23 cellular contexts compared by ENCODE assay signal in genomic region chr9:129841071-129841470, GRCh38. TPM values are rescaled to one million over a fixed set of nuclear protein-coding genes. Genes with fewer than 3 reads are reported as not detected.
DNase-seq lines count a peak whose midpoint lies in the region; ATAC-seq and TF ChIP-seq lines count a peak whose summit lies in the region.
"Had no signal": no experiment of that assay in that cellular context is flagged by ENCODE, and none has a peak within 500 bp of the region (broad histone marks: within the 10 kb centered on the region; RNA-seq: fewer than 3 reads in every experiment).

No MANE protein-coding gene starts in this region.

- POLR2A ChIA-PET in activated CD4-positive, alpha-beta memory T cell treated with anti-CD3 and anti-CD28 coated beads for 36 hours (lab: Charles Lee): no interaction called here
- POLR2A ChIA-PET in activated CD4-positive, alpha-beta memory T cell treated with anti-CD3 and anti-CD28 coated beads, Interleukin-2, amount 10 ng/mL, durations not matched to agents 7 days and 5 days (lab: Charles Lee): interaction anchor here (2.3 kb wide), 1 partner anchor 23 kb away, joined by 7 read pairs; no protein-coding TSS in a partner anchor
- POLR2A ChIA-PET in HCT116 (lab: Charles Lee): interaction anchor here (0.7 kb wide), 1 partner anchor 132 kb away, joined by 3 read pairs; no protein-coding TSS in a partner anchor
- POLR2A ChIA-PET in naive thymus-derived CD4-positive, alpha-beta T cell (lab: Charles Lee): interaction anchor here (1.5 kb wide), 1 partner anchor 24 kb away, joined by 3 read pairs; no protein-coding TSS in a partner anchor

- TF ChIP-seq POLR2A in HCT116 (IDR thresholded peaks at IDR 0.05; ENCODE audit: borderline replicate concordance, extremely low read depth, insufficient read depth, insufficient read length): no peak

- intact Hi-C loops in activated CD4-positive, alpha-beta memory T cell treated with anti-CD3 and anti-CD28 coated beads for 36 hours (cut with micrococcal nuclease): no loop called here
- intact Hi-C loops in HCT116 (cut with micrococcal nuclease) (no loop called here), left lung (cut with DNase I) (no loop called here)
- intact Hi-C loops in naive thymus-derived CD4-positive, alpha-beta T cell (cut with micrococcal nuclease): no loop called here

- H3K27me3 Mint-ChIP-seq in activated CD4-positive, alpha-beta memory T cell treated with anti-CD3 and anti-CD28 coated beads for 36 hours: no peaks in the 10 kb centered on the region
- no peaks in the 10 kb centered on the region for H3K27me3 Mint-ChIP-seq in activated CD4-positive, alpha-beta memory T cell treated with anti-CD3 and anti-CD28 coated beads, Interleukin-2, amount 10 ng/mL, durations not matched to agents 7 days and 5 days
- H3K27me3 Mint-ChIP-seq in activated T-helper 17 cell treated with anti-CD3 and anti-CD28 coated beads, Interleukin-2, amount 50 U/mL, for 72 hours: no peaks in the 10 kb centered on the region
- no peaks in the 10 kb centered on the region for H3K27me3 Mint-ChIP-seq in naive thymus-derived CD4-positive, alpha-beta T cell
- peaks cover 3% of the 10 kb centered on the region for H3K27me3 Mint-ChIP-seq in endothelial cell (ENCODE audit: unreplicated experiment)

- no peak overlapping the region for H3K4me3 Mint-ChIP-seq in activated CD4-positive, alpha-beta memory T cell treated with anti-CD3 and anti-CD28 coated beads for 36 hours
- no peak overlapping the region for H3K4me3 Mint-ChIP-seq in activated CD4-positive, alpha-beta memory T cell treated with anti-CD3 and anti-CD28 coated beads, Interleukin-2, amount 10 ng/mL, durations not matched to agents 7 days and 5 days
- H3K4me3 Mint-ChIP-seq in activated T-helper 17 cell treated with anti-CD3 and anti-CD28 coated beads, Interleukin-2, amount 50 U/mL, for 72 hours: peak overlapping the region; percentile 27
- H3K4me3 Mint-ChIP-seq in naive thymus-derived CD4-positive, alpha-beta T cell: peak overlapping the region in 8 of 10 donors; percentile 10 to 97 (median 45)
- no peak overlapping the region for H3K4me3 Mint-ChIP-seq in endothelial cell (ENCODE audit: unreplicated experiment)
- H3K4me3 Mint-ChIP-seq: activated T-helper 1 cell treated with anti-CD3 and anti-CD28 coated beads, Interleukin-12 subunit alpha, Interleukin-12 subunit beta, Interleukin-2, Interleukin-4 antibody, amounts not matched to agents 30 ng/mL and 10 ng/mL and 1 ng/mL, durations not matched to agents 14 hours and 24 hours and 36 hours had no signal

- peaks cover 4 to 7% of the 10 kb centered on the region in 2 experiments; a peak in 2 of 4 replicates for H3K4me1 ChIP-seq in HCT116 (ENCODE audit: control insufficient read depth in 1 of 2, insufficient read depth in 2 of 2, low read length in 2 of 2)
- H3K4me1 ChIP-seq in naive thymus-derived CD4-positive, alpha-beta T cell (ENCODE audit: control insufficient read depth in 2 of 2, insufficient read depth in 2 of 2, low read length in 2 of 2): peaks cover 24 to 62% of the 10 kb centered on the region in 2 donors
- H3K4me1 ChIP-seq in left lung: peaks cover 0 to 37% of the 10 kb centered on the region in 2 donors

- ATAC-seq in HCT116 (no peak), GM18868 (IDR thresholded peaks at IDR 0.05; ENCODE audit: unreplicated experiment) (no peak), left lung (no peak)
- ATAC-seq in activated T-helper 17 cell treated with anti-CD3 and anti-CD28 coated beads, Interleukin-2, amount 50 U/mL, for 72 hours (replicated peaks): no peak
- ATAC-seq in naive thymus-derived CD4-positive, alpha-beta T cell: no peak
- ATAC-seq: lower lobe of right lung, right cardiac atrium had no signal

- no TSS peak for BruUV-seq in HCT116 (replicated peaks; lab: Mats Ljungman, UMichigan)

- no peaks in the 10 kb centered on the region for H3K27me3 ChIP-seq in HCT116 (ENCODE audit: insufficient read depth, low read length)
- no peaks in the 10 kb centered on the region for H3K27me3 ChIP-seq in naive thymus-derived CD4-positive, alpha-beta T cell (ENCODE audit: control insufficient read depth in 2 of 2, insufficient read depth in 2 of 2, low read length in 2 of 2)
- no peaks in the 10 kb centered on the region for H3K27me3 ChIP-seq in left lung
- H3K27me3 ChIP-seq: BLaER1, testis had no signal

- no peak overlapping the region for H3K4me3 ChIP-seq in HCT116 (replicated peaks in 1 of 2; ENCODE audit: low read depth in 1 of 2, low read length in 2 of 2)
- no peak overlapping the region for H3K4me3 ChIP-seq in naive thymus-derived CD4-positive, alpha-beta T cell (ENCODE audit: low read length)
- H3K4me3 ChIP-seq in left lung: no peak overlapping the region
- H3K4me3 ChIP-seq: A549, BLaER1, lower lobe of right lung, testis had no signal

- RAD21 ChIA-PET in HCT116 (lab: Charles Lee; ENCODE audit: low non-redundant PET in 1 of 2, low total read pairs in 2 of 2, uncharacterized antibody in 2 of 2, unreplicated experiment in 2 of 2): no interaction called here

- H3K79me2 ChIP-seq in HCT116 (ENCODE audit: insufficient read depth, low read length): no peaks in the 10 kb centered on the region

- no peak overlapping the region for H3K27ac ChIP-seq in HCT116 (ENCODE audit: low read depth, low read length)
- peak overlapping the region; percentile 54 for H3K27ac ChIP-seq in naive thymus-derived CD4-positive, alpha-beta T cell (ENCODE audit: low read depth, low read length)
- H3K27ac ChIP-seq in left lung: no peak overlapping the region
- H3K27ac ChIP-seq: A549, BLaER1, HL-60, lower lobe of right lung, testis had no signal

- no peaks in the 10 kb centered on the region for H3K9me2 ChIP-seq in HCT116 (ENCODE audit: insufficient read depth)

- TF ChIP-seq CTCF in HCT116 (IDR thresholded peaks at IDR 0.05 in 2 of 3, conservative IDR thresholded peaks at IDR 0.05 in 1 of 3; ENCODE audit: borderline replicate concordance in 1 of 3, insufficient read depth in 1 of 3, low read depth in 2 of 3, low read length in 2 of 3): no peak
- no peak for TF ChIP-seq CTCF in left lung (IDR thresholded peaks at IDR 0.05)
- TF ChIP-seq CTCF in endothelial cell (IDR thresholded peaks at IDR 0.05; ENCODE audit: unreplicated experiment): no peak

- CTCF ChIA-PET in activated CD4-positive, alpha-beta memory T cell treated with anti-CD3 and anti-CD28 coated beads for 36 hours (lab: Charles Lee): no interaction called here
- CTCF ChIA-PET in activated CD4-positive, alpha-beta memory T cell treated with anti-CD3 and anti-CD28 coated beads, Interleukin-2, amount 10 ng/mL, durations not matched to agents 7 days and 5 days (lab: Charles Lee): no interaction called here
- CTCF ChIA-PET in HCT116 (lab: Charles Lee): no interaction called here
- CTCF ChIA-PET in naive thymus-derived CD4-positive, alpha-beta T cell (lab: Charles Lee): no interaction called here

- H3K9me3 Mint-ChIP-seq in activated CD4-positive, alpha-beta memory T cell treated with anti-CD3 and anti-CD28 coated beads for 36 hours: no peaks in the 10 kb centered on the region
- no peaks in the 10 kb centered on the region for H3K9me3 Mint-ChIP-seq in activated CD4-positive, alpha-beta memory T cell treated with anti-CD3 and anti-CD28 coated beads, Interleukin-2, amount 10 ng/mL, durations not matched to agents 7 days and 5 days
- no peaks in the 10 kb centered on the region for H3K9me3 Mint-ChIP-seq in activated T-helper 17 cell treated with anti-CD3 and anti-CD28 coated beads, Interleukin-2, amount 50 U/mL, for 72 hours
- H3K9me3 Mint-ChIP-seq in naive thymus-derived CD4-positive, alpha-beta T cell: no peaks in the 10 kb centered on the region
- H3K9me3 Mint-ChIP-seq in endothelial cell (ENCODE audit: unreplicated experiment): no peaks in the 10 kb centered on the region
- H3K9me3 Mint-ChIP-seq: activated T-helper 1 cell treated with anti-CD3 and anti-CD28 coated beads, Interleukin-12 subunit alpha, Interleukin-12 subunit beta, Interleukin-2, Interleukin-4 antibody, amounts not matched to agents 30 ng/mL and 10 ng/mL and 1 ng/mL, durations not matched to agents 14 hours and 24 hours and 36 hours had no signal

- no peak overlapping the region for H3K4me2 ChIP-seq in HCT116 (ENCODE audit: low read length)
- H3K4me2 ChIP-seq: A549, BLaER1 had no signal

- no peak overlapping the region for H3K9ac ChIP-seq in HCT116 (ENCODE audit: low read length)
- H3K9ac ChIP-seq: BLaER1 had no signal

- H2AFZ ChIP-seq in HCT116 (ENCODE audit: low read depth, low read length, poor library complexity, severe bottlenecking): no peak overlapping the region

- peaks cover 65% of the 10 kb centered on the region for H3K4me1 Mint-ChIP-seq in activated CD4-positive, alpha-beta memory T cell treated with anti-CD3 and anti-CD28 coated beads for 36 hours (ENCODE audit: low read depth)
- peaks cover 60% of the 10 kb centered on the region for H3K4me1 Mint-ChIP-seq in activated CD4-positive, alpha-beta memory T cell treated with anti-CD3 and anti-CD28 coated beads, Interleukin-2, amount 10 ng/mL, durations not matched to agents 7 days and 5 days
- peaks cover 32% of the 10 kb centered on the region for H3K4me1 Mint-ChIP-seq in activated T-helper 17 cell treated with anti-CD3 and anti-CD28 coated beads, Interleukin-2, amount 50 U/mL, for 72 hours
- H3K4me1 Mint-ChIP-seq in naive thymus-derived CD4-positive, alpha-beta T cell: peaks cover 38 to 76% (median 69%) of the 10 kb centered on the region in 7 donors
- H3K4me1 Mint-ChIP-seq in endothelial cell (ENCODE audit: unreplicated experiment): peaks cover 10% of the 10 kb centered on the region

- H3K9me3 ChIP-seq in HCT116 (ENCODE audit: control insufficient read depth in 1 of 2, insufficient read depth in 1 of 2, low read depth in 1 of 2, low read length in 2 of 2) (no peaks in the 10 kb centered on the region), left lung (no peaks in the 10 kb centered on the region)
- no peaks in the 10 kb centered on the region for H3K9me3 ChIP-seq in naive thymus-derived CD4-positive, alpha-beta T cell (ENCODE audit: control insufficient read depth in 2 of 3, low read length in 3 of 3)
- H3K9me3 ChIP-seq: A549, BLaER1, lower lobe of right lung, testis had no signal

- peak overlapping the region; percentile 54 for H3K27ac Mint-ChIP-seq in activated CD4-positive, alpha-beta memory T cell treated with anti-CD3 and anti-CD28 coated beads for 36 hours
- no peak overlapping the region for H3K27ac Mint-ChIP-seq in activated CD4-positive, alpha-beta memory T cell treated with anti-CD3 and anti-CD28 coated beads, Interleukin-2, amount 10 ng/mL, durations not matched to agents 7 days and 5 days
- peak overlapping the region; percentile 74 for H3K27ac Mint-ChIP-seq in activated T-helper 17 cell treated with anti-CD3 and anti-CD28 coated beads, Interleukin-2, amount 50 U/mL, for 72 hours
- H3K27ac Mint-ChIP-seq in naive thymus-derived CD4-positive, alpha-beta T cell: peak overlapping the region in 8 of 9 donors; percentile 42 to 97 (median 92)
- H3K27ac Mint-ChIP-seq in endothelial cell (ENCODE audit: unreplicated experiment): no peak overlapping the region
- H3K27ac Mint-ChIP-seq: activated T-helper 1 cell treated with anti-CD3 and anti-CD28 coated beads, Interleukin-12 subunit alpha, Interleukin-12 subunit beta, Interleukin-2, Interleukin-4 antibody, amounts not matched to agents 30 ng/mL and 10 ng/mL and 1 ng/mL, durations not matched to agents 14 hours and 24 hours and 36 hours had no signal

- TF ChIP-seq RAD21 in HCT116 (IDR thresholded peaks at IDR 0.05; ENCODE audit: low read depth): peak; percentile 13; the same call in 1 of the 2 replicates

- no peaks in the 10 kb centered on the region for H3K36me3 Mint-ChIP-seq in activated CD4-positive, alpha-beta memory T cell treated with anti-CD3 and anti-CD28 coated beads for 36 hours
- H3K36me3 Mint-ChIP-seq in activated CD4-positive, alpha-beta memory T cell treated with anti-CD3 and anti-CD28 coated beads, Interleukin-2, amount 10 ng/mL, durations not matched to agents 7 days and 5 days (ENCODE audit: low read depth): peaks cover 26% of the 10 kb centered on the region
- H3K36me3 Mint-ChIP-seq in activated T-helper 17 cell treated with anti-CD3 and anti-CD28 coated beads, Interleukin-2, amount 50 U/mL, for 72 hours (ENCODE audit: low read depth): peaks cover 30% of the 10 kb centered on the region
- H3K36me3 Mint-ChIP-seq in naive thymus-derived CD4-positive, alpha-beta T cell: peaks cover 0 to 24% (median 4%) of the 10 kb centered on the region in 5 donors
- no peaks in the 10 kb centered on the region for H3K36me3 Mint-ChIP-seq in endothelial cell (ENCODE audit: low read depth, unreplicated experiment)

- H3K36me3 ChIP-seq in HCT116 (ENCODE audit: control insufficient read depth in 1 of 2, insufficient read depth in 2 of 2, low read length in 2 of 2): no peaks in the 10 kb centered on the region
- peaks cover 0 to 12% (median 0%) of the 10 kb centered on the region in 3 experiments for H3K36me3 ChIP-seq in naive thymus-derived CD4-positive, alpha-beta T cell (ENCODE audit: control insufficient read depth in 2 of 3, insufficient read depth in 3 of 3, low read length in 3 of 3)
- no peaks in the 10 kb centered on the region for H3K36me3 ChIP-seq in left lung
- H3K36me3 ChIP-seq: lower lobe of right lung had no signal

- no peak for DNase-seq in activated CD4-positive, alpha-beta memory T cell treated with anti-CD3 and anti-CD28 coated beads for 36 hours
- DNase-seq in activated CD4-positive, alpha-beta memory T cell treated with anti-CD3 and anti-CD28 coated beads, Interleukin-2, amount 10 ng/mL, durations not matched to agents 7 days and 5 days: no peak
- DNase-seq in HCT116 (ENCODE audit: low read depth, low spot score) (no peak), left lung (no peak), endothelial cell (ENCODE audit: low spot score) (no peak)
- DNase-seq in naive thymus-derived CD4-positive, alpha-beta T cell: no peak
- DNase-seq: activated CD4-positive, alpha-beta T cell treated with anti-CD3 and anti-CD28 coated beads, Interleukin-2, amount 50 U/mL, for 48 hours; hypothalamus; IMR-90; islet precursor cell; lower lobe of right lung; MM.1S; NCI-H1694; NCI-H69; right cardiac atrium; SW 1271; testis had no signal

- H4K20me1 ChIP-seq in HCT116 (ENCODE audit: insufficient read depth): no peaks in the 10 kb centered on the region

RNA-seq across cellular contexts. Expression of gene USP20, which starts 5.8 kb away (rescaled TPM):
- 10 to 100 TPM; 51.6 to 55.3 TPM for total RNA-seq in activated CD4-positive, alpha-beta memory T cell treated with anti-CD3 and anti-CD28 coated beads for 36 hours
- total RNA-seq in activated CD4-positive, alpha-beta memory T cell treated with anti-CD3 and anti-CD28 coated beads, Interleukin-2, amount 10 ng/mL, durations not matched to agents 7 days and 5 days: 10 to 100 TPM; 86.4 to 87.6 TPM
- total RNA-seq in HCT116 (2021; ENCODE audit: unreplicated experiment) (16.8 TPM), left lung (10 to 100 TPM; 21.0 to 22.9 TPM), endothelial cell (ENCODE audit: unreplicated experiment) (21.7 TPM)
- 12.8 and 16.3 TPM in 2 replicates for polyA plus RNA-seq in HCT116 (2012)
- total RNA-seq in activated T-helper 17 cell treated with anti-CD3 and anti-CD28 coated beads, Interleukin-2, amount 50 U/mL, for 72 hours: 10 to 100 TPM; 50.1 to 52.5 TPM
- total RNA-seq in naive thymus-derived CD4-positive, alpha-beta T cell: 100 to 1,000 TPM in 3 of 5 experiments, 10 to 100 TPM in 2; 94.9 to 156 (median 118) TPM
- 10 to 100 TPM; 41.0 to 87.2 TPM for polyA plus RNA-seq in naive thymus-derived CD4-positive, alpha-beta T cell

RNA-seq across cellular contexts. Expression of gene C9orf78, which starts 6.0 kb away (rescaled TPM):
- total RNA-seq in activated CD4-positive, alpha-beta memory T cell treated with anti-CD3 and anti-CD28 coated beads for 36 hours: 10 to 100 TPM; 43.6 to 47.0 TPM
- total RNA-seq in activated CD4-positive, alpha-beta memory T cell treated with anti-CD3 and anti-CD28 coated beads, Interleukin-2, amount 10 ng/mL, durations not matched to agents 7 days and 5 days: 10 to 100 TPM; 61.6 to 66.2 TPM
- total RNA-seq in HCT116 (2021; ENCODE audit: unreplicated experiment) (41.4 TPM), left lung (10 to 100 TPM; 30.1 to 31.8 TPM), endothelial cell (ENCODE audit: unreplicated experiment) (29.1 TPM)
- 43.3 and 43.5 TPM in 2 replicates for polyA plus RNA-seq in HCT116 (2012)
- 10 to 100 TPM; 23.4 to 73.3 TPM for total RNA-seq in activated T-helper 17 cell treated with anti-CD3 and anti-CD28 coated beads, Interleukin-2, amount 50 U/mL, for 72 hours
- total RNA-seq in naive thymus-derived CD4-positive, alpha-beta T cell: 100 to 1,000 TPM in 2 of 5 experiments, 10 to 100 TPM in 3; 66.2 to 118 (median 95.8) TPM
- polyA plus RNA-seq in naive thymus-derived CD4-positive, alpha-beta T cell: 100 to 1,000 TPM; 175 to 234 TPM

RNA-seq across cellular contexts. Expression of gene TOR1A, which starts 17.1 kb away (rescaled TPM):
- total RNA-seq in activated CD4-positive, alpha-beta memory T cell treated with anti-CD3 and anti-CD28 coated beads for 36 hours: 10 to 100 TPM; 38.5 to 41.6 TPM
- total RNA-seq in activated CD4-positive, alpha-beta memory T cell treated with anti-CD3 and anti-CD28 coated beads, Interleukin-2, amount 10 ng/mL, durations not matched to agents 7 days and 5 days: 10 to 100 TPM; 54.6 to 56.9 TPM
- 24.4 TPM for total RNA-seq in HCT116 (2021; ENCODE audit: unreplicated experiment)
- 19.7 and 24.7 TPM in 2 replicates for polyA plus RNA-seq in HCT116 (2012)
- 10 to 100 TPM; 27.3 to 51.7 TPM for total RNA-seq in activated T-helper 17 cell treated with anti-CD3 and anti-CD28 coated beads, Interleukin-2, amount 50 U/mL, for 72 hours
- total RNA-seq in naive thymus-derived CD4-positive, alpha-beta T cell: 10 to 100 TPM; 13.8 to 52.9 (median 34.7) TPM
- polyA plus RNA-seq in naive thymus-derived CD4-positive, alpha-beta T cell: 10 to 100 TPM; 48.9 to 68.2 TPM
- total RNA-seq in left lung: 10 to 100 TPM; 32.0 to 38.5 TPM
- total RNA-seq in endothelial cell (ENCODE audit: unreplicated experiment): 58.0 TPM

RNA-seq across cellular contexts. Expression of gene TOR1B, which starts 38.1 kb away (rescaled TPM):
- 10 to 100 TPM; 20.6 to 23.0 TPM for total RNA-seq in activated CD4-positive, alpha-beta memory T cell treated with anti-CD3 and anti-CD28 coated beads for 36 hours
- total RNA-seq in activated CD4-positive, alpha-beta memory T cell treated with anti-CD3 and anti-CD28 coated beads, Interleukin-2, amount 10 ng/mL, durations not matched to agents 7 days and 5 days: 10 to 100 TPM; 29.0 to 30.8 TPM
- total RNA-seq in HCT116 (2021; ENCODE audit: unreplicated experiment): 19.0 TPM
- polyA plus RNA-seq in HCT116 (2012): 12.2 and 13.8 TPM in 2 replicates
- 10 to 100 TPM; 22.0 to 26.6 TPM for total RNA-seq in activated T-helper 17 cell treated with anti-CD3 and anti-CD28 coated beads, Interleukin-2, amount 50 U/mL, for 72 hours
- total RNA-seq in naive thymus-derived CD4-positive, alpha-beta T cell: 10 to 100 TPM; 16.2 to 30.9 (median 23.9) TPM
- polyA plus RNA-seq in naive thymus-derived CD4-positive, alpha-beta T cell: 10 to 100 TPM; 10.9 to 21.7 TPM
- 10 to 100 TPM; 26.1 to 32.1 TPM for total RNA-seq in left lung
- total RNA-seq in endothelial cell (ENCODE audit: unreplicated experiment): 22.8 TPM

Comparison
In these comparisons a context has a peak if more than half of its experiments do, and no peak if none do; other contexts are left out.
1. H3K27ac Mint-ChIP-seq: peak in activated CD4-positive, alpha-beta memory T cell treated with anti-CD3 and anti-CD28 coated beads for 36 hours (single experiment), activated T-helper 17 cell treated with anti-CD3 and anti-CD28 coated beads, Interleukin-2, amount 50 U/mL, for 72 hours (single experiment) and naive thymus-derived CD4-positive, alpha-beta T cell (8 of 9); none in activated CD4-positive, alpha-beta memory T cell treated with anti-CD3 and anti-CD28 coated beads, Interleukin-2, amount 10 ng/mL, durations not matched to agents 7 days and 5 days (single experiment) and endothelial cell (single experiment).
2. H3K4me3 Mint-ChIP-seq: peak in activated T-helper 17 cell treated with anti-CD3 and anti-CD28 coated beads, Interleukin-2, amount 50 U/mL, for 72 hours (single experiment) and naive thymus-derived CD4-positive, alpha-beta T cell (8 of 10); none in activated CD4-positive, alpha-beta memory T cell treated with anti-CD3 and anti-CD28 coated beads for 36 hours (single experiment), activated CD4-positive, alpha-beta memory T cell treated with anti-CD3 and anti-CD28 coated beads, Interleukin-2, amount 10 ng/mL, durations not matched to agents 7 days and 5 days (single experiment) and endothelial cell (single experiment).